ENCODE assay signal across 13 cellular contexts in genomic region chr2:109174214-109174613, GRCh38. TPM values are rescaled to one million over a fixed set of nuclear protein-coding genes. Genes with fewer than 3 reads are reported as not detected.
DNase-seq lines count a peak whose midpoint lies in the region; ATAC-seq and TF ChIP-seq lines count a peak whose summit lies in the region.
"Had no signal": no experiment of that assay in that cellular context is flagged by ENCODE, and none has a peak within 500 bp of the region (broad histone marks: within the 10 kb centered on the region; RNA-seq: fewer than 3 reads in every experiment).

No MANE protein-coding gene starts in this region.

- peaks cover 35 to 67% of the 10 kb centered on the region in 2 donors for H3K4me1 ChIP-seq in adrenal gland (replicated peaks in 1 of 2)

- H3K36me3 Mint-ChIP-seq in activated T-cell treated with anti-CD3 and anti-CD28 coated beads, Interleukin-2, amount 50 U/mL, for 72 hours (ENCODE audit: insufficient read depth in 2 of 2): peaks cover 3 to 5% of the 10 kb centered on the region in 2 donors

- 88 to 91% (median 90%) methylated on average over 4 of the region's 4 CpGs for WGBS in adrenal gland, 4 donors

- TF ChIP-seq CTCF in adrenal gland (IDR thresholded peaks at IDR 0.05): no peak

- no peaks in the 10 kb centered on the region for H3K9me3 ChIP-seq in adrenal gland (replicated peaks in 1 of 3)
- H3K9me3 ChIP-seq: body of pancreas had no signal

- DNase-seq in DMS 273 (lab: John Stamatoyannopoulos, UW; ENCODE audit: unreplicated experiment): peak; percentile 55
- DNase-seq in DMS 273 treated with DMSO at 0.1 percent for 48 hours (lab: John Stamatoyannopoulos, UW): no peak
- DNase-seq in adrenal gland: peak in 1 of 7 donors; percentile 58
- peak; percentile 21 for DNase-seq in iris pigment epithelial cell (ENCODE audit: low read depth)
- DNase-seq in stimulated activated naive CD8-positive, alpha-beta T cell treated with anti-CD3 and anti-CD28 coated beads, Interleukin-15, amount 100 ng/mL, for 72 hours: no peak
- no peak for DNase-seq in activated T-cell treated with anti-CD3 and anti-CD28 coated beads, Interleukin-2, amount 50 U/mL, for 72 hours
- DNase-seq in SIG-M5 (lab: John Stamatoyannopoulos, UW): no peak
- DNase-seq: activated CD4-positive, alpha-beta memory T cell treated with anti-CD3 and anti-CD28 coated beads, Interleukin-2, amount 10 ng/mL, durations not matched to agents 7 days and 5 days; NCI-H510A treated with DMSO at 0.1 percent for 48 hours; small intestine had no signal

- no peaks in the 10 kb centered on the region for H3K36me3 ChIP-seq in adrenal gland (replicated peaks in 1 of 2)

- H3K4me3 ChIP-seq in adrenal gland: no peak overlapping the region
- H3K4me3 ChIP-seq: body of pancreas had no signal

- H3K27ac Mint-ChIP-seq in stimulated activated naive CD8-positive, alpha-beta T cell treated with anti-CD3 and anti-CD28 coated beads, Interleukin-15, amount 100 ng/mL, for 72 hours: peak overlapping the region; percentile 38 to 90
- H3K27ac Mint-ChIP-seq in activated T-cell treated with anti-CD3 and anti-CD28 coated beads, Interleukin-2, amount 50 U/mL, for 72 hours: no peak overlapping the region
- H3K27ac Mint-ChIP-seq: activated CD4-positive, alpha-beta memory T cell treated with anti-CD3 and anti-CD28 coated beads, Interleukin-2, amount 10 ng/mL, durations not matched to agents 7 days and 5 days had no signal

- no peaks in the 10 kb centered on the region for H3K27me3 ChIP-seq in adrenal gland
- H3K27me3 ChIP-seq: body of pancreas had no signal

- H3K27me3 Mint-ChIP-seq in stimulated activated naive CD8-positive, alpha-beta T cell treated with anti-CD3 and anti-CD28 coated beads, Interleukin-15, amount 100 ng/mL, for 72 hours: no peaks in the 10 kb centered on the region
- peaks cover 8% of the 10 kb centered on the region for H3K27me3 Mint-ChIP-seq in activated T-cell treated with anti-CD3 and anti-CD28 coated beads, Interleukin-2, amount 50 U/mL, for 72 hours (ENCODE audit: low read depth)

- peaks cover under 1 to 9% of the 10 kb centered on the region in 2 donors for H3K9me3 Mint-ChIP-seq in stimulated activated naive CD8-positive, alpha-beta T cell treated with anti-CD3 and anti-CD28 coated beads, Interleukin-15, amount 100 ng/mL, for 72 hours
- peaks cover 0 to 5% of the 10 kb centered on the region in 2 donors for H3K9me3 Mint-ChIP-seq in activated T-cell treated with anti-CD3 and anti-CD28 coated beads, Interleukin-2, amount 50 U/mL, for 72 hours

- intact Hi-C loops in adrenal gland (cut with DNase I): no loop called here

- ATAC-seq in stimulated activated naive CD8-positive, alpha-beta T cell treated with anti-CD3 and anti-CD28 coated beads, Interleukin-15, amount 100 ng/mL, for 72 hours: peak; percentile 26
- ATAC-seq in activated T-cell treated with anti-CD3 and anti-CD28 coated beads, Interleukin-2, amount 50 U/mL, for 72 hours (replicated peaks in 1 of 2): no peak
- no peak for ATAC-seq in GM18519 (IDR thresholded peaks at IDR 0.05; ENCODE audit: low FRiP score, unreplicated experiment)

- peak overlapping the region in 4 of 5 donors; percentile 72 to 98 (median 83) for H3K27ac ChIP-seq in adrenal gland
- H3K27ac ChIP-seq: 22Rv1 had no signal

- no peak for TF ChIP-seq POLR2A in adrenal gland (IDR thresholded peaks at IDR 0.05)

- H3K4me1 Mint-ChIP-seq in stimulated activated naive CD8-positive, alpha-beta T cell treated with anti-CD3 and anti-CD28 coated beads, Interleukin-15, amount 100 ng/mL, for 72 hours: peaks cover 45% of the 10 kb centered on the region
- peaks cover 24% of the 10 kb centered on the region for H3K4me1 Mint-ChIP-seq in activated T-cell treated with anti-CD3 and anti-CD28 coated beads, Interleukin-2, amount 50 U/mL, for 72 hours (ENCODE audit: low read depth)

- peak overlapping the region in 1 of 2 donors; percentile 39 for H3K4me3 Mint-ChIP-seq in stimulated activated naive CD8-positive, alpha-beta T cell treated with anti-CD3 and anti-CD28 coated beads, Interleukin-15, amount 100 ng/mL, for 72 hours
- H3K4me3 Mint-ChIP-seq in activated T-cell treated with anti-CD3 and anti-CD28 coated beads, Interleukin-2, amount 50 U/mL, for 72 hours: no peak overlapping the region
- H3K4me3 Mint-ChIP-seq: activated CD4-positive, alpha-beta memory T cell treated with anti-CD3 and anti-CD28 coated beads, Interleukin-2, amount 10 ng/mL, durations not matched to agents 7 days and 5 days had no signal

RNA-seq across cellular contexts. Expression of gene SH3RF3, which starts 45.2 kb away (rescaled TPM):
- total RNA-seq in adrenal gland: 10 to 100 TPM in 6 of 8 donors, 1 to 10 TPM in 2; 9.5 to 19.1 (median 15.8) TPM
- 10 to 100 TPM in 2 of 3 donors, 1 to 10 TPM in 1; 4.2 to 14.2 (median 10.0) TPM for polyA plus RNA-seq in adrenal gland
- 1 to 10 TPM; 1.0 to 1.2 TPM for total RNA-seq in activated T-cell treated with anti-CD3 and anti-CD28 coated beads, Interleukin-2, amount 50 U/mL, for 72 hours

Comparison
In these comparisons a context has a peak if more than half of its experiments do, and no peak if none do; other contexts are left out.
1. DNase-seq: peak in DMS 273 (single experiment) and iris pigment epithelial cell (single experiment); none in DMS 273 treated with DMSO at 0.1 percent for 48 hours (single experiment), stimulated activated naive CD8-positive, alpha-beta T cell treated with anti-CD3 and anti-CD28 coated beads, Interleukin-15, amount 100 ng/mL, for 72 hours (0 of 2), activated T-cell treated with anti-CD3 and anti-CD28 coated beads, Interleukin-2, amount 50 U/mL, for 72 hours (0 of 2) and SIG-M5 (single experiment).
2. RNA of gene SH3RF3, which starts 45.2 kb away (total RNA-seq): 9.5 to 19.1 TPM in adrenal gland; 1.0 to 1.2 TPM in activated T-cell treated with anti-CD3 and anti-CD28 coated beads, Interleukin-2, amount 50 U/mL, for 72 hours; every median in the first group is over 4 times any median in the second.